In genomic region chr15:77853008-77853328, GRCh38 we compare ENCODE assay signal across 17 cellular contexts.
DNase-seq lines count a peak whose midpoint lies in the region; ATAC-seq, FAIRE-seq and TF ChIP-seq lines count a peak whose summit lies in the region.
"Had no signal": no experiment of that assay in that cellular context is flagged by ENCODE, and none has a peak within 500 bp of the region (broad histone marks: within the 10 kb centered on the region; RNA-seq: fewer than 3 reads in every experiment).

No MANE protein-coding gene starts in this region.

- ATAC-seq in HG03354 (IDR thresholded peaks at IDR 0.05; ENCODE audit: poor library complexity, severe bottlenecking, unreplicated experiment) (no peak), HG03378 (IDR thresholded peaks at IDR 0.05; ENCODE audit: unreplicated experiment) (no peak)
- ATAC-seq: GM12878 had no signal

- H3K36me3 ChIP-seq in H7 (replicated peaks; ENCODE audit: control insufficient read depth, insufficient read depth, low read length), result no peaks in the 10 kb centered on the region
- H3K36me3 ChIP-seq in colonic mucosa, result no peaks in the 10 kb centered on the region
- no peaks in the 10 kb centered on the region for H3K36me3 ChIP-seq in mucosa of rectum (ENCODE audit: control insufficient read depth in 2 of 2, insufficient read depth in 2 of 2, low read length in 2 of 2)
- H3K36me3 ChIP-seq in small intestine (ENCODE audit: control insufficient read depth in 2 of 2, insufficient read depth in 2 of 2, low read length in 2 of 2), result no peaks in the 10 kb centered on the region
- H3K36me3 ChIP-seq: HAP-1 had no signal

- intact Hi-C loops in colonic mucosa (cut with DNase I), result no loop called here

- DNase-seq in H7 (peak; percentile 8), colonic mucosa (peak; percentile 58), small intestine (peak; percentile 60), NCI-H1417 (lab: John Stamatoyannopoulos, UW) (no peak), GM19238 (ENCODE audit: insufficient read length, low spot score) (no peak)
- DNase-seq: C1 segment of cervical spinal cord; Calu3; CD4-positive, alpha-beta T cell; DMS 273 treated with DMSO at 0.1 percent for 48 hours; GOT3 had no signal

- no peak overlapping the region for H3K4me3 ChIP-seq in H7 (ENCODE audit: insufficient read depth, low read depth, low read length)
- H3K4me3 ChIP-seq in colonic mucosa, result no peak overlapping the region
- peak overlapping the region in 1 of 2 donors; percentile 11 for H3K4me3 ChIP-seq in mucosa of rectum (ENCODE audit: low read length in 2 of 2)
- H3K4me3 ChIP-seq in small intestine (ENCODE audit: low read depth in 1 of 2, low read length in 2 of 2), result no peak overlapping the region
- H3K4me3 ChIP-seq: GM12878, HAP-1 had no signal

- H3K4me1 ChIP-seq in colonic mucosa (peaks cover 5% of the 10 kb centered on the region), mucosa of rectum (ENCODE audit: control insufficient read depth in 2 of 2, insufficient read depth in 2 of 2, low read length in 2 of 2) (peaks cover 7 to 17% of the 10 kb centered on the region in 2 donors), small intestine (ENCODE audit: control insufficient read depth in 2 of 2, insufficient read depth in 1 of 2, low read depth in 1 of 2, low read length in 1 of 2) (no peaks in the 10 kb centered on the region)
- H3K4me1 ChIP-seq: HAP-1 had no signal

- H3K9me3 ChIP-seq in colonic mucosa (no peaks in the 10 kb centered on the region), mucosa of rectum (ENCODE audit: control insufficient read depth in 2 of 2, low read length in 2 of 2) (no peaks in the 10 kb centered on the region), small intestine (ENCODE audit: control insufficient read depth, low read depth) (no peaks in the 10 kb centered on the region)

- H3K9ac ChIP-seq in colonic mucosa (ENCODE audit: low read depth in 2 of 2, low read length in 2 of 2) (no peak overlapping the region), mucosa of rectum (ENCODE audit: low read depth in 1 of 2, low read length in 2 of 2) (peak overlapping the region in 1 of 2 donors; percentile 28)

- H3K27me3 ChIP-seq in H7 (ENCODE audit: control insufficient read depth, insufficient read depth, low read length), result no peaks in the 10 kb centered on the region
- H3K27me3 ChIP-seq in colonic mucosa, result no peaks in the 10 kb centered on the region
- H3K27me3 ChIP-seq in mucosa of rectum (ENCODE audit: control insufficient read depth in 2 of 2, insufficient read depth in 2 of 2, low read length in 2 of 2), result no peaks in the 10 kb centered on the region
- peaks cover 0 to 3% of the 10 kb centered on the region in 2 donors for H3K27me3 ChIP-seq in small intestine (ENCODE audit: control insufficient read depth in 2 of 2, insufficient read depth in 2 of 2, low read length in 2 of 2)

- WGBS in small intestine, 3 donors, result 31 to 49% (median 37%) methylated on average over 7 of the region's 7 CpGs

- H3K27ac ChIP-seq in colonic mucosa, result peak overlapping the region; percentile 43
- H3K27ac ChIP-seq in mucosa of rectum (ENCODE audit: low read depth in 2 of 2, low read length in 2 of 2), result peak overlapping the region; percentile 64 to 67
- H3K27ac ChIP-seq in small intestine (ENCODE audit: low read depth in 1 of 2, low read length in 1 of 2), result no peak overlapping the region

- TF ChIP-seq CTCF in colonic mucosa (IDR thresholded peaks at IDR 0.05), result no peak

- FAIRE-seq in small intestine (lab: Jason Lieb, UNC), result no peak
- FAIRE-seq: A204.1, GM12878, GM18507 had no signal

Comparison
In these comparisons a context has a peak if more than half of its experiments do, and no peak if none do; other contexts are left out.
1. DNase-seq: peak in H7 (single experiment), colonic mucosa (single experiment) and small intestine (single experiment); none in NCI-H1417 (0 of 3) and GM19238 (single experiment).
2. H3K27ac ChIP-seq: peak in colonic mucosa (single experiment) and mucosa of rectum (2 of 2); none in small intestine (0 of 2).